ENCODE assay signal across 15 cellular contexts in genomic region chr2:15173506-15173905, GRCh38.
"Had no signal": no experiment of that assay in that cellular context is flagged by ENCODE, and none has a peak within 500 bp of the region (broad histone marks: within the 10 kb centered on the region; RNA-seq: fewer than 3 reads in every experiment).

No MANE protein-coding gene starts in this region.

- H3K27ac Mint-ChIP-seq: naive thymus-derived CD8-positive, alpha-beta T cell; WTC11 had no signal

- DNase-seq: activated CD8-positive, alpha-beta memory T cell treated with anti-CD3 and anti-CD28 coated beads for 24 hours; activated CD8-positive, alpha-beta memory T cell treated with anti-CD3 and anti-CD28 coated beads, Interleukin-2, amount 50 U/mL, for 48 hours; activated effector memory CD4-positive, alpha-beta T cell treated with Interleukin-2 at 50 U/mL for 16 hours; foreskin melanocyte; glutamatergic neuron; hypothalamus; islet precursor cell; lower lobe of right lung; naive thymus-derived CD8-positive, alpha-beta T cell; ovary; psoas muscle; right cardiac atrium had no signal

- H3K36me3 Mint-ChIP-seq: WTC11 had no signal

- H3K9me3 Mint-ChIP-seq: central memory CD8-positive, alpha-beta T cell; naive thymus-derived CD8-positive, alpha-beta T cell; stimulated activated naive CD8-positive, alpha-beta T cell treated with anti-CD3 and anti-CD28 coated beads, Interleukin-15, Interleukin-2, amounts not matched to agents 100 ng/mL and 50 ng/mL, for 24 hours; WTC11 had no signal

- H3K27me3 Mint-ChIP-seq: central memory CD8-positive, alpha-beta T cell; naive thymus-derived CD8-positive, alpha-beta T cell; stimulated activated naive CD8-positive, alpha-beta T cell treated with anti-CD3 and anti-CD28 coated beads, Interleukin-15, Interleukin-2, amounts not matched to agents 100 ng/mL and 50 ng/mL, for 24 hours had no signal

- ATAC-seq: lower lobe of right lung; naive thymus-derived CD8-positive, alpha-beta T cell; psoas muscle; right cardiac atrium; WTC11 had no signal

- H3K4me3 Mint-ChIP-seq: central memory CD8-positive, alpha-beta T cell; naive thymus-derived CD8-positive, alpha-beta T cell; stimulated activated naive CD8-positive, alpha-beta T cell treated with anti-CD3 and anti-CD28 coated beads, Interleukin-15, Interleukin-2, amounts not matched to agents 100 ng/mL and 50 ng/mL, for 24 hours; WTC11 had no signal
